8 cellular contexts compared by ENCODE assay signal in genomic region chr11:17544181-17544622, GRCh38. TPM values are rescaled to one million over a fixed set of nuclear protein-coding genes. Genes with fewer than 3 reads are reported as not detected.
DNase-seq lines count a peak whose midpoint lies in the region; ATAC-seq and TF ChIP-seq lines count a peak whose summit lies in the region.

USH1C (minus strand) TSS chr11:17544416; CDS start chr11:17544307, 109 bp downstream.

- peak within 1 kb of the TSS; percentile 72 to 83 for H3K9ac ChIP-seq in colonic mucosa (ENCODE audit: low read depth in 2 of 2, low read length in 2 of 2)

- no peak within 1 kb of the TSS for H2AFZ ChIP-seq in OCI-LY7 (ENCODE audit: low read length)

- H3K27me3 ChIP-seq in colonic mucosa: peaks cover 4% of the 10 kb centered on the region
- H3K27me3 ChIP-seq in naive thymus-derived CD4-positive, alpha-beta T cell (ENCODE audit: control insufficient read depth in 2 of 2, insufficient read depth in 2 of 2, low read length in 2 of 2): no peaks in the 10 kb centered on the region

- H3K4me2 ChIP-seq in OCI-LY7 (ENCODE audit: low read length): no peak within 1 kb of the TSS

- no peaks in the 10 kb centered on the region for H4K20me1 ChIP-seq in OCI-LY7 (ENCODE audit: insufficient read depth, low read length)

- H3K9me2 ChIP-seq in OCI-LY7 (ENCODE audit: insufficient read depth, low read length): no peaks in the 10 kb centered on the region

- H3K36me3 ChIP-seq in colonic mucosa: no peaks in the 10 kb centered on the region
- H3K36me3 ChIP-seq in naive thymus-derived CD4-positive, alpha-beta T cell (ENCODE audit: control insufficient read depth in 2 of 3, insufficient read depth in 3 of 3, low read length in 3 of 3): no peaks in the 10 kb centered on the region
- H3K36me3 ChIP-seq in OCI-LY7 (ENCODE audit: insufficient read depth, low read length): no peaks in the 10 kb centered on the region

- peaks cover 34 to 55% (median 42%) of the 10 kb centered on the region in 5 donors for H3K27me3 Mint-ChIP-seq in naive thymus-derived CD4-positive, alpha-beta T cell

- H3K4me3 ChIP-seq in colonic mucosa (peak within 1 kb of the TSS; percentile 57), OCI-LY7 (ENCODE audit: low read depth, low read length, poor library complexity, severe bottlenecking) (no peak within 1 kb of the TSS)
- H3K4me3 ChIP-seq in naive thymus-derived CD4-positive, alpha-beta T cell (ENCODE audit: low read length): no peak within 1 kb of the TSS

- intact Hi-C loops in colonic mucosa (cut with DNase I) (no loop called here), OCI-LY7 (cut with micrococcal nuclease; ENCODE audit: unreplicated experiment) (no loop called here)
- intact Hi-C loops in naive thymus-derived CD4-positive, alpha-beta T cell (cut with micrococcal nuclease): no loop called here

- H3K36me3 Mint-ChIP-seq in naive thymus-derived CD4-positive, alpha-beta T cell: no peaks in the 10 kb centered on the region

- no peaks in the 10 kb centered on the region for H3K79me2 ChIP-seq in OCI-LY7 (ENCODE audit: insufficient read depth, low read depth, low read length)

- H3K9me3 ChIP-seq in colonic mucosa (no peaks in the 10 kb centered on the region), OCI-LY7 (ENCODE audit: low read length) (no peaks in the 10 kb centered on the region)
- no peaks in the 10 kb centered on the region for H3K9me3 ChIP-seq in naive thymus-derived CD4-positive, alpha-beta T cell (ENCODE audit: control insufficient read depth in 2 of 3, low read length in 3 of 3)

- ATAC-seq in naive thymus-derived CD4-positive, alpha-beta T cell: no peak
- ATAC-seq in GM21619 (IDR thresholded peaks at IDR 0.05; ENCODE audit: unreplicated experiment): no peak

- H3K4me1 ChIP-seq in colonic mucosa (no peaks in the 10 kb centered on the region), OCI-LY7 (ENCODE audit: insufficient read depth, low read length, poor library complexity, severe bottlenecking) (no peaks in the 10 kb centered on the region)
- no peaks in the 10 kb centered on the region for H3K4me1 ChIP-seq in naive thymus-derived CD4-positive, alpha-beta T cell (ENCODE audit: control insufficient read depth in 2 of 2, insufficient read depth in 2 of 2, low read length in 2 of 2)

- H3K27ac Mint-ChIP-seq in naive thymus-derived CD4-positive, alpha-beta T cell: no peak within 1 kb of the TSS

- H3K27ac ChIP-seq in colonic mucosa: peak within 1 kb of the TSS; percentile 86
- H3K27ac ChIP-seq in naive thymus-derived CD4-positive, alpha-beta T cell (ENCODE audit: low read depth, low read length): no peak within 1 kb of the TSS
- H3K27ac ChIP-seq in OCI-LY7 (ENCODE audit: low read depth, low read length, poor library complexity, severe bottlenecking): no peak within 1 kb of the TSS

- CTCF ChIA-PET in naive thymus-derived CD4-positive, alpha-beta T cell (lab: Charles Lee): interaction anchor here (0.7 kb wide), 1 partner anchor 165 kb away, joined by 3 read pairs; no protein-coding TSS in a partner anchor
- CTCF ChIA-PET in OCI-LY7 (lab: Charles Lee; ENCODE audit: unreplicated experiment): no interaction called here

- DNase-seq in stimulated activated CD4-positive, alpha-beta T cell treated with anti-CD3 and anti-CD28 coated beads, Interleukin-12 subunit alpha, Interleukin-12 subunit beta, amount 100 ng/mL, for 24 hours (ENCODE audit: low read depth in 2 of 2): peak; percentile 13 to 18
- DNase-seq in stimulated activated CD4-positive, alpha-beta T cell treated with anti-CD3 and anti-CD28 coated beads, Interleukin-4, amount 100 ng/mL, for 24 hours: no peak
- peak; percentile 83 for DNase-seq in colonic mucosa
- peak in 1 of 9 donors; percentile 60 for DNase-seq in naive thymus-derived CD4-positive, alpha-beta T cell
- no peak for DNase-seq in DMS79 treated with DMSO at 0.1 percent for 48 hours (lab: John Stamatoyannopoulos, UW)
- no peak for DNase-seq in NCI-H1436 (lab: John Stamatoyannopoulos, UW)
- DNase-seq in OCI-LY7 (ENCODE audit: low spot score): no peak

- POLR2A ChIA-PET in naive thymus-derived CD4-positive, alpha-beta T cell (lab: Charles Lee): no interaction called here
- POLR2A ChIA-PET in OCI-LY7 (lab: Charles Lee): interaction anchor here (0.5 kb wide), 1 partner anchor 240 kb away, joined by 3 read pairs; no protein-coding TSS in a partner anchor

- no TSS peak for BruUV-seq in OCI-LY7 (replicated peaks; lab: Mats Ljungman, UMichigan)

- TF ChIP-seq CTCF in colonic mucosa (IDR thresholded peaks at IDR 0.05) (no peak), OCI-LY7 (conservative IDR thresholded peaks at IDR 0.05; ENCODE audit: low read length) (no peak)

- peak within 1 kb of the TSS in 7 of 10 donors; percentile 12 to 59 (median 45) for H3K4me3 Mint-ChIP-seq in naive thymus-derived CD4-positive, alpha-beta T cell

- peaks cover 0 to 15% (median 2%) of the 10 kb centered on the region in 7 donors for H3K4me1 Mint-ChIP-seq in naive thymus-derived CD4-positive, alpha-beta T cell

- H3K9me3 Mint-ChIP-seq in naive thymus-derived CD4-positive, alpha-beta T cell: peaks cover 0 to 1% (median 0%) of the 10 kb centered on the region in 11 donors

RNA-seq across cellular contexts. Expression of gene USH1C, which starts in this region (rescaled TPM):
- total RNA-seq in colonic mucosa (100 to 1,000 TPM; 143 to 161 TPM), OCI-LY7 (2022) (not detected in 2 replicates)
- total RNA-seq in naive thymus-derived CD4-positive, alpha-beta T cell: not detected
- not detected for polyA plus RNA-seq in naive thymus-derived CD4-positive, alpha-beta T cell
- not detected in 2 replicates for total RNA-seq in OCI-LY7 (2014; rRNA removed; shearing (Covaris generic))

Comparison
In these comparisons a context has a peak if more than half of its experiments do, and no peak if none do; other contexts are left out.
1. RNA of gene USH1C (total RNA-seq): 143 to 161 TPM in colonic mucosa; not detected in naive thymus-derived CD4-positive, alpha-beta T cell and not detected in OCI-LY7; every median in the first group is over 100 times any median in the second.
2. DNase-seq: peak in stimulated activated CD4-positive, alpha-beta T cell treated with anti-CD3 and anti-CD28 coated beads, Interleukin-12 subunit alpha, Interleukin-12 subunit beta, amount 100 ng/mL, for 24 hours (2 of 2) and colonic mucosa (single experiment); none in stimulated activated CD4-positive, alpha-beta T cell treated with anti-CD3 and anti-CD28 coated beads, Interleukin-4, amount 100 ng/mL, for 24 hours (single experiment), DMS79 treated with DMSO at 0.1 percent for 48 hours (single experiment), NCI-H1436 (single experiment) and OCI-LY7 (single experiment).